1 cellular context compared by ENCODE assay signal in genomic region chr2:10028407-10028987, GRCh38.
TF ChIP-seq lines count a peak whose summit lies in the region.

No MANE protein-coding gene starts in this region.

TF ChIP-seq in IMR-90, 13 proteins besides CTCF, POLR2A, EP300 and RAD21:
- no peak for TF ChIP-seq RCOR1 (IDR thresholded peaks at IDR 0.05; ENCODE audit: insufficient replicate concordance, low read length)
- no peak for TF ChIP-seq FOS (IDR thresholded peaks at IDR 0.05; ENCODE audit: low read depth, low read length)
- no peak for TF ChIP-seq MAZ (IDR thresholded peaks at IDR 0.05; ENCODE audit: borderline replicate concordance, low read depth, low read length)
- TF ChIP-seq MXI1 (IDR thresholded peaks at IDR 0.05; ENCODE audit: borderline replicate concordance, low read depth, low read length), result no peak
- no peak for TF ChIP-seq CEBPB (IDR thresholded peaks at IDR 0.05; ENCODE audit: low read depth, low read length)
- no peak for TF ChIP-seq NFE2L2 (IDR thresholded peaks at IDR 0.05; ENCODE audit: low read depth, low read length)
- TF ChIP-seq SMC3 (IDR thresholded peaks at IDR 0.05; ENCODE audit: low read depth, low read length), result no peak
- no peak for TF ChIP-seq RFX5 (IDR thresholded peaks at IDR 0.05; ENCODE audit: low read depth, low read length)
- TF ChIP-seq, protein P1, sequence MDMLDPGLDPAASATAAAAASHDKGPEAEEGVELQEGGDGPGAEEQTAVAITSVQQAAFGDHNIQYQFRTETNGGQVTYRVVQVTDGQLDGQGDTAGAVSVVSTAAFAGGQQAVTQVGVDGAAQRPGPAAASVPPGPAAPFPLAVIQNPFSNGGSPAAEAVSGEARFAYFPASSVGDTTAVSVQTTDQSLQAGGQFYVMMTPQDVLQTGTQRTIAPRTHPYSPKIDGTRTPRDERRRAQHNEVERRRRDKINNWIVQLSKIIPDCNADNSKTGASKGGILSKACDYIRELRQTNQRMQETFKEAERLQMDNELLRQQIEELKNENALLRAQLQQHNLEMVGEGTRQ (IDR thresholded peaks at IDR 0.05; ENCODE audit: low read depth, low read length), result no peak
